11 cellular contexts compared by ENCODE assay signal in genomic region chr10:79299397-79300370, GRCh38. TPM values are rescaled to one million over a fixed set of nuclear protein-coding genes. Genes with fewer than 3 reads are reported as not detected.
A peak's percentile ranks its signal among the peaks of the same experiment; 100 is the strongest.
DNase-seq lines count a peak whose midpoint lies in the region; ATAC-seq and TF ChIP-seq lines count a peak whose summit lies in the region.
"Had no signal": no experiment of that assay in that cellular context is flagged by ENCODE, and none has a peak within 500 bp of the region (broad histone marks: within the 10 kb centered on the region; RNA-seq: fewer than 3 reads in every experiment).

No MANE protein-coding gene starts in this region.

- intact Hi-C loops in MCF 10A (cut with micrococcal nuclease) (loop anchor here (2.0 kb wide), 1 partner anchor 49 kb away; no protein-coding TSS in a partner anchor), mammary epithelial cell (cut with micrococcal nuclease) (no loop called here), uterus (cut with DNase I; ENCODE audit: low total_unique reads) (no loop called here)

- 86% methylated on average over 10 of the region's 15 CpGs for WGBS in mammary epithelial cell (ENCODE audit: low coverage, missing lambda C conversion rate)
- 86 to 95% methylated on average over 15 of the region's 15 CpGs for WGBS in lung, 2 donors

- peaks cover 17% of the 10 kb centered on the region for H3K4me1 Mint-ChIP-seq in MCF 10A (ENCODE audit: insufficient read depth, unreplicated experiment)

- TF ChIP-seq CTCF in MCF 10A (IDR thresholded peaks at IDR 0.05; ENCODE audit: unreplicated experiment) (no peak), mammary epithelial cell (conservative IDR thresholded peaks at IDR 0.05 in 1 of 2, IDR thresholded peaks at IDR 0.05 in 1 of 2; ENCODE audit: extremely low read depth in 1 of 2, insufficient read depth in 1 of 2, low read depth in 1 of 2, low read length in 2 of 2) (no peak), lung (IDR thresholded peaks at IDR 0.05; ENCODE audit: control extremely low read depth, extremely low read depth) (no peak), uterus (IDR thresholded peaks at IDR 0.05) (no peak), WERI-Rb-1 (IDR thresholded peaks at IDR 0.05; ENCODE audit: low read depth, low read length) (no peak)

- DNase-seq in MCF 10A (ENCODE audit: unreplicated experiment): peak; percentile 73
- DNase-seq in mammary epithelial cell: no peak
- DNase-seq in lung (ENCODE audit: low spot score): no peak
- no peak for DNase-seq in uterus
- no peak for DNase-seq in WERI-Rb-1
- DNase-seq in GOT3 (lab: John Stamatoyannopoulos, UW): no peak
- DNase-seq: activated T-cell treated with anti-CD3 and anti-CD28 coated beads, Interleukin-2, amount 50 U/mL, for 1 hour had no signal

- no peak overlapping the region for H3K27ac Mint-ChIP-seq in MCF 10A (ENCODE audit: low read depth, unreplicated experiment)

- BruUV-seq in MCF 10A (replicated peaks; lab: Mats Ljungman, UMichigan) (no TSS peak), mammary epithelial cell (replicated peaks; lab: Mats Ljungman, UMichigan) (no TSS peak)

- H3K4me2 ChIP-seq in mammary epithelial cell (ENCODE audit: insufficient read depth, low read depth, low read length): no peak overlapping the region
- H3K4me2 ChIP-seq: BLaER1 had no signal

- TF ChIP-seq POLR2A in uterus (IDR thresholded peaks at IDR 0.05): no peak

- dilution Hi-C loops in mammary epithelial cell (cut with HindIII; ENCODE audit: low sequenced_read_pairs): no loop called here

- H3K27me3 ChIP-seq in mammary epithelial cell (ENCODE audit: insufficient read depth, low read length) (no peaks in the 10 kb centered on the region), lung (ENCODE audit: control insufficient read depth, insufficient read depth) (no peaks in the 10 kb centered on the region), uterus (no peaks in the 10 kb centered on the region), WERI-Rb-1 (ENCODE audit: insufficient read depth, low read depth, severe bottlenecking) (no peaks in the 10 kb centered on the region)
- H3K27me3 ChIP-seq: BLaER1 had no signal

- no peak overlapping the region for H3K4me3 Mint-ChIP-seq in MCF 10A (ENCODE audit: unreplicated experiment)

- in situ Hi-C loops in mammary epithelial cell (cut with MboI; ENCODE audit: low sequenced_read_pairs in 2 of 2): no loop called here

- no peak overlapping the region for H3K4me3 ChIP-seq in mammary epithelial cell (replicated peaks in 1 of 3; ENCODE audit: insufficient read depth in 1 of 3, low read depth in 2 of 3, low read length in 3 of 3)
- H3K4me3 ChIP-seq in lung: no peak overlapping the region
- H3K4me3 ChIP-seq in uterus: no peak overlapping the region
- H3K4me3 ChIP-seq in WERI-Rb-1 (ENCODE audit: low read depth, low read length): no peak overlapping the region
- H3K4me3 ChIP-seq: BLaER1 had no signal

- POLR2A ChIA-PET in MCF 10A (lab: Yijun Ruan, JAX): interaction anchor here (1.3 kb wide), 1 partner anchor 21 kb away, joined by 5 read pairs; no protein-coding TSS in a partner anchor

- H3K79me2 ChIP-seq in mammary epithelial cell (ENCODE audit: insufficient read depth, low read length): no peaks in the 10 kb centered on the region
- H3K79me2 ChIP-seq: parathyroid adenoma had no signal

- no peak overlapping the region for H2AFZ ChIP-seq in mammary epithelial cell (ENCODE audit: low read depth, low read length)
- H2AFZ ChIP-seq: parathyroid adenoma had no signal

- CTCF ChIA-PET in MCF 10A (lab: Yijun Ruan, JAX): interaction anchor here (0.6 kb wide), 3 partner anchors 47 to 727 kb away, joined by 3 read pairs; no protein-coding TSS in a partner anchor
- CTCF ChIA-PET in mammary epithelial cell (lab: Charles Lee; ENCODE audit: low non-redundant PET): no interaction called here

- no peaks in the 10 kb centered on the region for H3K27me3 Mint-ChIP-seq in MCF 10A (ENCODE audit: insufficient read depth, unreplicated experiment)

- H4K20me1 ChIP-seq in mammary epithelial cell (ENCODE audit: insufficient read depth, low read length): no peaks in the 10 kb centered on the region

- H3K9me3 ChIP-seq in mammary epithelial cell (replicated peaks; ENCODE audit: insufficient read depth, low read length) (no peaks in the 10 kb centered on the region), lung (ENCODE audit: control insufficient read depth in 2 of 2, insufficient read depth in 1 of 2, low read length in 1 of 2) (no peaks in the 10 kb centered on the region), uterus (no peaks in the 10 kb centered on the region), WERI-Rb-1 (ENCODE audit: severe bottlenecking) (no peaks in the 10 kb centered on the region)
- H3K9me3 ChIP-seq: BLaER1 had no signal

- H3K27ac ChIP-seq in mammary epithelial cell (ENCODE audit: insufficient read depth, low read depth, low read length): no peak overlapping the region
- H3K27ac ChIP-seq in cingulate gyrus (ENCODE audit: low read depth, low read length): peak overlapping the region; percentile 32
- peak overlapping the region; percentile 9 to 35 for H3K27ac ChIP-seq in lung (ENCODE audit: low read depth in 1 of 2, low read length in 1 of 2)
- peak overlapping the region; percentile 71 to 81 for H3K27ac ChIP-seq in uterus
- H3K27ac ChIP-seq in WERI-Rb-1: no peak overlapping the region
- H3K27ac ChIP-seq: BLaER1, parathyroid adenoma had no signal

- H3K9ac ChIP-seq in mammary epithelial cell (ENCODE audit: insufficient read depth, low read length): no peak overlapping the region
- H3K9ac ChIP-seq: BLaER1, parathyroid adenoma had no signal

- H3K4me1 ChIP-seq in mammary epithelial cell (ENCODE audit: insufficient read depth, low read length) (peaks cover 29% of the 10 kb centered on the region), lung (ENCODE audit: control insufficient read depth in 2 of 2, insufficient read depth in 2 of 2, low read length in 2 of 2) (peaks cover 0 to 3% of the 10 kb centered on the region in 2 donors), uterus (peaks cover 0 to 8% of the 10 kb centered on the region in 2 donors)
- H3K4me1 ChIP-seq: parathyroid adenoma had no signal

- ATAC-seq in lung (ENCODE audit: insufficient read depth, low FRiP score) (no peak), HG03196 (IDR thresholded peaks at IDR 0.05; ENCODE audit: unreplicated experiment) (no peak)

- H3K36me3 Mint-ChIP-seq in MCF 10A (ENCODE audit: insufficient read depth, unreplicated experiment): peaks cover 36% of the 10 kb centered on the region

- H3K36me3 ChIP-seq in mammary epithelial cell (ENCODE audit: insufficient read depth, low read length) (peaks cover 16% of the 10 kb centered on the region), lung (ENCODE audit: control insufficient read depth in 2 of 2, insufficient read depth in 2 of 2, low read length in 2 of 2) (peaks cover 9 to 83% of the 10 kb centered on the region in 2 donors), uterus (no peaks in the 10 kb centered on the region), WERI-Rb-1 (peaks cover 83% of the 10 kb centered on the region)

- H3K9me3 Mint-ChIP-seq in MCF 10A (ENCODE audit: unreplicated experiment): no peaks in the 10 kb centered on the region

RNA-seq across cellular contexts. Expression of gene PPIF, which starts 47.6 kb away (rescaled TPM):
- total RNA-seq in MCF 10A (2022) (76.5 and 76.9 TPM in 2 replicates), mammary epithelial cell (10 to 100 TPM; 32.0 to 78.1 TPM), lung (10 to 100 TPM; 22.0 to 57.8 TPM), uterus (10 to 100 TPM in 3 of 4 donors, under 1 TPM in 1; 0.26 to 22.6 (median 12.7) TPM)
- polyA plus RNA-seq in mammary epithelial cell (136 TPM), lung (10 to 100 TPM; 21.7 to 96.8 TPM)
- polyA minus RNA-seq in mammary epithelial cell: 94.0 TPM

Comparison
In these comparisons a context has a peak if more than half of its experiments do, and no peak if none do; other contexts are left out.
1. H3K27ac ChIP-seq: peak in cingulate gyrus (single experiment), lung (2 of 2) and uterus (2 of 2); none in mammary epithelial cell (single experiment) and WERI-Rb-1 (single experiment).